ENCODE assay signal across 8 cellular contexts in the genomic region with DNA sequence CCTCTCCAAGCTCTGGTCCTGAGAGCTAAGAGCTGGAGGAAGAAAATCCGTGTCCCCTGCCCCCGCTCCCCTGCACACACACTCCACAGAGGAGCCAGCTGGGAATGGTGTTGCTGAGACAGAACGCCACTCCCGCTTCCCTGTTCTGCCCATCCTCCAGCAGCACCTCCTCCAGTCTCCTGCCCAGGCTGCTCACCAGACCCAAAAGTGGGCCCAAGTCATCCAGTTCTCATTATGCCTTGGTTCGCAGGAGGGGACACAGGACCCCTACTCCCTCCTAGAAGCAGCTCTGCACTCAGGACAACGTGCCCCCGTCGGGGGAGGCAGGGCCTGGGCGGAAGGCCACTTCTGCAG. TPM values are rescaled to one million over a fixed set of nuclear protein-coding genes. Genes with fewer than 3 reads are reported as not detected.
DNase-seq lines count a peak whose midpoint lies in the region; ATAC-seq and TF ChIP-seq lines count a peak whose summit lies in the region.

No MANE protein-coding gene starts in this region.

- ATAC-seq in heart left ventricle (peak; percentile 27 to 64 (median 36)), GM21367 (IDR thresholded peaks at IDR 0.05; ENCODE audit: unreplicated experiment) (no peak), GM19035 (IDR thresholded peaks at IDR 0.05; ENCODE audit: unreplicated experiment) (no peak)

- 25 to 47% (median 33%) methylated on average over 4 to 9 of the region's 9 CpGs for WGBS in heart left ventricle, 4 donors

- H3K9me3 ChIP-seq in heart left ventricle = no peaks in the 10 kb centered on the region

- TF ChIP-seq CTCF in WI38 (IDR thresholded peaks at IDR 0.05; ENCODE audit: low read depth, low read length) (no peak), heart left ventricle (IDR thresholded peaks at IDR 0.05) (no peak), retinal pigment epithelial cell (conservative IDR thresholded peaks at IDR 0.05; ENCODE audit: low read depth, low read length) (no peak)

- DNase-seq in NCI-H748 (lab: John Stamatoyannopoulos, UW; ENCODE audit: unreplicated experiment) (peak; percentile 38), NCI-H748 treated with DMSO at 0.1 percent for 48 hours (lab: John Stamatoyannopoulos, UW) (no peak), heart left ventricle (peak in 2 of 5 donors; percentile 57 to 63), retinal pigment epithelial cell (ENCODE audit: low read depth) (no peak), SIG-M5 treated with dmso at 0.1 percent for 504 hours (lab: John Stamatoyannopoulos, UW; ENCODE audit: unreplicated experiment) (no peak)

- intact Hi-C loops in heart left ventricle (cut with DNase I) = no loop called here

- H3K4me3 ChIP-seq in WI38 (ENCODE audit: low read depth, low read length) = peak overlapping the region; percentile 57
- H3K4me3 ChIP-seq in heart left ventricle = peak overlapping the region; percentile 66 to 100 (median 86)
- H3K4me3 ChIP-seq in retinal pigment epithelial cell (ENCODE audit: low read length) = peak overlapping the region; percentile 61

- peak overlapping the region; percentile 82 to 98 (median 95) for H3K27ac ChIP-seq in heart left ventricle

- peaks cover 0 to 11% (median 0%) of the 10 kb centered on the region in 9 donors for H3K27me3 ChIP-seq in heart left ventricle

- H3K36me3 ChIP-seq in heart left ventricle = peaks cover 0 to 12% (median 2%) of the 10 kb centered on the region in 9 donors

- H3K4me1 ChIP-seq in heart left ventricle = peaks cover 3 to 66% (median 35%) of the 10 kb centered on the region in 12 donors

- TF ChIP-seq POLR2A in heart left ventricle (IDR thresholded peaks at IDR 0.05) = no peak

RNA-seq across cellular contexts. Expression of gene TRMT61A, which starts 0.9 kb away (rescaled TPM):
- total RNA-seq in heart left ventricle = 1 to 10 TPM; 3.2 to 7.1 (median 5.1) TPM
- polyA plus RNA-seq in heart left ventricle = 10 to 100 TPM in 1 of 2 donors, 1 to 10 TPM in 1; 5.8 to 15.9 TPM

RNA-seq across cellular contexts. Expression of gene CKB, which starts 5.5 kb away (rescaled TPM):
- 1,000 to 10,000 TPM in 2 of 9 donors, 100 to 1,000 TPM in 7; 203 to 1,105 (median 462) TPM for total RNA-seq in heart left ventricle
- 1,000 to 10,000 TPM in 1 of 2 donors, 100 to 1,000 TPM in 1; 529 to 1,103 TPM for polyA plus RNA-seq in heart left ventricle

RNA-seq across cellular contexts. Expression of gene BAG5, which starts 34.3 kb away (rescaled TPM):
- total RNA-seq in heart left ventricle = 10 to 100 TPM; 15.0 to 22.8 (median 17.0) TPM
- polyA plus RNA-seq in heart left ventricle = 10 to 100 TPM in 1 of 2 donors, 1 to 10 TPM in 1; 4.8 to 19.1 TPM

RNA-seq across cellular contexts. Expression of gene COA8, which starts 34.6 kb away (rescaled TPM):
- total RNA-seq in heart left ventricle = 10 to 100 TPM; 30.6 to 66.5 (median 41.9) TPM
- 100 to 1,000 TPM in 1 of 2 donors, 10 to 100 TPM in 1; 47.5 to 109 TPM for polyA plus RNA-seq in heart left ventricle

Comparison
In these comparisons a context has a peak if more than half of its experiments do, and no peak if none do; other contexts are left out.
1. ATAC-seq: peak in heart left ventricle (4 of 4); none in GM21367 (single experiment) and GM19035 (single experiment).
2. Peak in every context shown above with its lines, with median percentiles within 50 percentile points of each other: H3K4me3 ChIP-seq.